ENCODE assay signal across 2 cellular contexts in the genomic region with DNA sequence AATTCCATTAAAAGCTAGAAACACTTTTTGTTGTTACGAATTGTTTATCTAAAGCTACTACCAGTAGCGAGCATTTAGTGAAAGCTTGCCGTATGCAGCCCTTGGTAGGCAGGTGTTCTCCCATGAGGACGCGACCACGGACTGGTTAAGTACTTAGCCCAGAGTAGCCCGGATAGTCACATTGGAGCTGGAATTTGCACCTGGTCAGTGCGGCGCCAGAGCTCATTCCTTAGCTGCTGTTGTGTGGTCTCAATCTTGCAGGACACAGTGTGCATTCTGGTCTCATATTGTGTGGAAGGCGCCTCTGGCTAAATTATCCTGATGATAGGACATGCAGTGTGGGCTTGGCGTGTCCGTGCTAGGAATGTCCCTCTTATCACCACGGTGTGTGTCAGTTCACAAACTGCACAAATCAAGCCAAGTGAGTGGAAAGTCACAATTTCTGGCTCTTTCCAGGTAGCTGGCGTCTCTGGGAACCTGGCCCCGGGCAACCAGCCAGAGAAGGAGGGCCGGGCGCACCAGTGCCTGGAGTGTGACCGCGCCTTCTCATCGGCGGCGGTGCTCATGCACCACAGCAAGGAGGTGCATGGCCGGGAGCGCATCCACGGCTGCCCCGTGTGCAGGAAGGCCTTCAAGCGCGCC.
TF ChIP-seq lines count a peak whose summit lies in the region.

No MANE protein-coding gene starts in this region.

TF ChIP-seq in liver, 16 proteins besides CTCF, POLR2A, EP300 and RAD21 (continued from another document):
- no peak for TF ChIP-seq ZBTB33 (IDR thresholded peaks at IDR 0.05)
- TF ChIP-seq FOXA2 (IDR thresholded peaks at IDR 0.05), result peak; percentile 58
- TF ChIP-seq TAF1 (conservative IDR thresholded peaks at IDR 0.05), result no peak
- TF ChIP-seq HNF4G (IDR thresholded peaks at IDR 0.05), result no peak
- peak; percentile 72 for TF ChIP-seq YY1 (IDR thresholded peaks at IDR 0.05)
- TF ChIP-seq MAX (IDR thresholded peaks at IDR 0.05), result peak; percentile 88
- peak; percentile 66 for TF ChIP-seq REST (IDR thresholded peaks at IDR 0.05)
- TF ChIP-seq JUND (IDR thresholded peaks at IDR 0.05), result peak in 1 of 2 donors; percentile 41
- TF ChIP-seq HNF4A (conservative IDR thresholded peaks at IDR 0.05), result peak; percentile 53 to 73
- peak; percentile 37 for TF ChIP-seq FOXA1 (IDR thresholded peaks at IDR 0.05)
- TF ChIP-seq RXRA (IDR thresholded peaks at IDR 0.05), result peak; percentile 79 to 93

TF ChIP-seq in HepG2, 621 proteins besides CTCF, POLR2A, EP300 and RAD21 (continued from another document):
- TF ChIP-seq TFAP4 (IDR thresholded peaks at IDR 0.05; ENCODE audit: borderline replicate concordance, low read depth) (no peak), FOXK1 (CRISPR knock-in tag; IDR thresholded peaks at IDR 0.05; ENCODE audit: borderline replicate concordance, low read depth) (no peak), SIN3A (IDR thresholded peaks at IDR 0.05; ENCODE audit: borderline replicate concordance, low read depth, low read length) (no peak), ADNP (CRISPR knock-in tag; IDR thresholded peaks at IDR 0.05) (no peak)
